In the genomic region with DNA sequence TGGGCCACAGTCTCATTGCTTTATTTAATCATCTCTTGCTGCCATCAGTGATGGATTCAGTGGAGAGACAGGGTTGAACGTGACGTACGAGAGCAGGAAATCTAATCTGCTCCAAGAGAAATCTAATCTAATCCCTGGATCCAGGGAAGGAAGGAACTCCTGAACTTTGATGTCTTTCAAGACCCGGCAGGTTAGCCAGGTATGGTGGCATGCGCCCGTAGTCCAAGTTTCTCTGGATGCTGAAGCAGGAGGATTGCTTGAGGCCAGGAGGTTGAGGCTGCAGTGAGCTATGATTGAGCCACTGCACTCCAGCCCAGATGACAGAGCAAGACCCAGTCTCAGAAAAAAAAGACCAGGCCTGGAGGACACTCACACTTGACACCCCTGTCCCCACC, we compare ENCODE assay signal across 41 cellular contexts. TPM values are rescaled to one million over a fixed set of nuclear protein-coding genes. Genes with fewer than 3 reads are reported as not detected.
"Had no signal": no experiment of that assay in that cellular context is flagged by ENCODE, and none has a peak within 500 bp of the region (broad histone marks: within the 10 kb centered on the region; RNA-seq: fewer than 3 reads in every experiment).

No MANE protein-coding gene starts in this region.

- H3K9me3 ChIP-seq: adrenal gland, breast epithelium, colonic mucosa, esophagus squamous epithelium, gastroesophageal sphincter had no signal

- FAIRE-seq: endometrium, endothelial cell of umbilical vein had no signal

- H3K27me3 ChIP-seq: adrenal gland, breast epithelium, cardiac muscle cell, colonic mucosa, esophagus squamous epithelium, gastroesophageal sphincter had no signal

- H3K27ac Mint-ChIP-seq: activated CD4-positive, alpha-beta memory T cell treated with anti-CD3 and anti-CD28 coated beads for 36 hours; activated CD4-positive, alpha-beta T cell treated with anti-CD3 and anti-CD28 coated beads for 36 hours; activated CD4-positive, alpha-beta T cell treated with anti-CD3 and anti-CD28 coated beads, Interleukin-2, amount 10 ng/mL, durations not matched to agents 24 days and 14 days; activated CD8-positive, alpha-beta memory T cell treated with anti-CD3 and anti-CD28 coated beads, Interleukin-2, amount 10 ng/mL, durations not matched to agents 7 days and 5 days; activated CD8-positive, alpha-beta T cell treated with anti-CD3 and anti-CD28 coated beads, Interleukin-2, amount 10 ng/mL, durations not matched to agents 7 days and 5 days; activated naive CD4-positive, alpha-beta T cell treated with anti-CD3 and anti-CD28 coated beads for 36 hours; activated naive CD4-positive, alpha-beta T cell treated with anti-CD3 and anti-CD28 coated beads, Interleukin-2, amount 50 U/mL, for 24 hours; activated naive CD8-positive, alpha-beta T cell treated with anti-CD3 and anti-CD28 coated beads for 36 hours; activated naive CD8-positive, alpha-beta T cell treated with anti-CD3 and anti-CD28 coated beads, Interleukin-2, amount 50 U/mL, for 24 hours; activated T-helper 1 cell treated with anti-CD3 and anti-CD28 coated beads, Interleukin-12 subunit alpha, Interleukin-12 subunit beta, Interleukin-2, Interleukin-4 antibody, amounts not matched to agents 30 ng/mL and 10 ng/mL and 1 ng/mL, durations not matched to agents 14 hours and 24 hours and 36 hours; activated T-helper 2 cell treated with anti-CD3 and anti-CD28 coated beads, Interferon-gamma antibody, Interleukin-2, Interleukin-4, amounts not matched to agents 10 μg/mL and 5 μg/mL and 100 μg/mL, durations not matched to agents 14 hours and 24 hours and 36 hours; brain; T-helper 17 cell; T-helper 2 cell treated with Interferon-gamma antibody and Interleukin-4, amounts not matched to agents 5 μg/mL and 100 μg/mL, for 36 hours had no signal

- H3K36me3 ChIP-seq: adrenal gland, breast epithelium, cardiac muscle cell, colonic mucosa, esophagus squamous epithelium, gastroesophageal sphincter had no signal

- H3K27ac ChIP-seq: adrenal gland, breast epithelium, cardiac muscle cell, colonic mucosa, epithelial cell of prostate, esophagus squamous epithelium, gastroesophageal sphincter had no signal

- H3K4me3 ChIP-seq: adrenal gland, breast epithelium, cardiac muscle cell, colonic mucosa, esophagus squamous epithelium, gastroesophageal sphincter had no signal

- H3K4me3 Mint-ChIP-seq: activated CD4-positive, alpha-beta memory T cell treated with anti-CD3 and anti-CD28 coated beads for 36 hours; activated CD4-positive, alpha-beta T cell treated with anti-CD3 and anti-CD28 coated beads for 36 hours; activated CD4-positive, alpha-beta T cell treated with anti-CD3 and anti-CD28 coated beads, Interleukin-2, amount 10 ng/mL, durations not matched to agents 24 days and 14 days; activated CD8-positive, alpha-beta memory T cell treated with anti-CD3 and anti-CD28 coated beads, Interleukin-2, amount 10 ng/mL, durations not matched to agents 7 days and 5 days; activated CD8-positive, alpha-beta T cell treated with anti-CD3 and anti-CD28 coated beads, Interleukin-2, amount 10 ng/mL, durations not matched to agents 7 days and 5 days; activated naive CD4-positive, alpha-beta T cell treated with anti-CD3 and anti-CD28 coated beads for 36 hours; activated naive CD4-positive, alpha-beta T cell treated with anti-CD3 and anti-CD28 coated beads, Interleukin-2, amount 50 U/mL, for 24 hours; activated naive CD8-positive, alpha-beta T cell treated with anti-CD3 and anti-CD28 coated beads for 36 hours; activated naive CD8-positive, alpha-beta T cell treated with anti-CD3 and anti-CD28 coated beads, Interleukin-2, amount 50 U/mL, for 24 hours; activated T-helper 1 cell treated with anti-CD3 and anti-CD28 coated beads, Interleukin-12 subunit alpha, Interleukin-12 subunit beta, Interleukin-2, Interleukin-4 antibody, amounts not matched to agents 30 ng/mL and 10 ng/mL and 1 ng/mL, durations not matched to agents 14 hours and 24 hours and 36 hours; brain; T-helper 17 cell; T-helper 2 cell treated with Interferon-gamma antibody and Interleukin-4, amounts not matched to agents 5 μg/mL and 100 μg/mL, for 36 hours had no signal

- H3K36me3 Mint-ChIP-seq: activated CD4-positive, alpha-beta memory T cell treated with anti-CD3 and anti-CD28 coated beads for 36 hours; activated CD8-positive, alpha-beta memory T cell treated with anti-CD3 and anti-CD28 coated beads, Interleukin-2, amount 10 ng/mL, durations not matched to agents 7 days and 5 days; activated naive CD4-positive, alpha-beta T cell treated with anti-CD3 and anti-CD28 coated beads, Interleukin-2, amount 50 U/mL, for 24 hours; activated naive CD8-positive, alpha-beta T cell treated with anti-CD3 and anti-CD28 coated beads for 36 hours; brain had no signal

- DNase-seq: activated CD4-positive, alpha-beta memory T cell treated with anti-CD3 and anti-CD28 coated beads for 36 hours; activated CD4-positive, alpha-beta T cell treated with anti-CD3 and anti-CD28 coated beads for 36 hours; activated CD4-positive, alpha-beta T cell treated with anti-CD3 and anti-CD28 coated beads, Interleukin-2, amount 10 ng/mL, durations not matched to agents 24 days and 14 days; activated CD4-positive, CD25-positive, alpha-beta regulatory T cell; activated CD4-positive, CD25-positive, alpha-beta regulatory T cell treated with anti-CD3 and anti-CD28 coated beads, Interleukin-2, amount 50 U/mL, for 72 hours; activated CD8-positive, alpha-beta memory T cell treated with anti-CD3 and anti-CD28 coated beads, Interleukin-2, amount 10 ng/mL, durations not matched to agents 7 days and 5 days; activated CD8-positive, alpha-beta memory T cell treated with anti-CD3 and anti-CD28 coated beads, Interleukin-2, amount 50 U/mL, for 4 hours; activated CD8-positive, alpha-beta T cell treated with anti-CD3 and anti-CD28 coated beads, Interleukin-2, amount 10 ng/mL, durations not matched to agents 7 days and 5 days; activated effector memory CD4-positive, alpha-beta T cell treated with anti-CD3 and anti-CD28 coated beads, Interleukin-2, amount 50 U/mL, for 16 hours; activated naive CD4-positive, alpha-beta T cell treated with anti-CD3 and anti-CD28 coated beads for 36 hours; activated naive CD8-positive, alpha-beta T cell treated with anti-CD3 and anti-CD28 coated beads for 36 hours; activated naive CD8-positive, alpha-beta T cell treated with anti-CD3 and anti-CD28 coated beads, Interleukin-2, amount 50 U/mL, for 24 hours; activated T-cell treated with anti-CD3 and anti-CD28 coated beads, Interleukin-2, amount 50 U/mL, for 1 hour; activated T-cell treated with anti-CD3 and anti-CD28 coated beads, Interleukin-2, amount 50 U/mL, for 48 hours; adrenal gland; amygdala; central memory CD4-positive, alpha-beta T cell; cerebellar nuclear complex; colonic mucosa; effector CD8-positive, alpha-beta T cell; esophagus squamous epithelium; foreskin melanocyte; T-helper 1 cell; T-helper 17 cell; T1000 had no signal

- H3K9me3 Mint-ChIP-seq: activated CD4-positive, alpha-beta memory T cell treated with anti-CD3 and anti-CD28 coated beads for 36 hours; activated CD4-positive, alpha-beta T cell treated with anti-CD3 and anti-CD28 coated beads, Interleukin-2, amount 10 ng/mL, durations not matched to agents 24 days and 14 days; activated naive CD4-positive, alpha-beta T cell treated with anti-CD3 and anti-CD28 coated beads for 36 hours; activated naive CD4-positive, alpha-beta T cell treated with anti-CD3 and anti-CD28 coated beads, Interleukin-2, amount 50 U/mL, for 24 hours; activated naive CD8-positive, alpha-beta T cell treated with anti-CD3 and anti-CD28 coated beads for 36 hours; activated naive CD8-positive, alpha-beta T cell treated with anti-CD3 and anti-CD28 coated beads, Interleukin-2, amount 50 U/mL, for 24 hours; activated T-helper 1 cell treated with anti-CD3 and anti-CD28 coated beads, Interleukin-12 subunit alpha, Interleukin-12 subunit beta, Interleukin-2, Interleukin-4 antibody, amounts not matched to agents 30 ng/mL and 10 ng/mL and 1 ng/mL, durations not matched to agents 14 hours and 24 hours and 36 hours; activated T-helper 2 cell treated with anti-CD3 and anti-CD28 coated beads, Interferon-gamma antibody, Interleukin-2, Interleukin-4, amounts not matched to agents 10 μg/mL and 5 μg/mL and 100 μg/mL, durations not matched to agents 14 hours and 24 hours and 36 hours; T-helper 2 cell treated with Interferon-gamma antibody and Interleukin-4, amounts not matched to agents 5 μg/mL and 100 μg/mL, for 36 hours had no signal

- H3K4me1 ChIP-seq: adrenal gland, breast epithelium, colonic mucosa, esophagus squamous epithelium, gastroesophageal sphincter had no signal

- H3K4me1 Mint-ChIP-seq: activated CD4-positive, alpha-beta T cell treated with anti-CD3 and anti-CD28 coated beads for 36 hours; activated CD4-positive, alpha-beta T cell treated with anti-CD3 and anti-CD28 coated beads, Interleukin-2, amount 10 ng/mL, durations not matched to agents 24 days and 14 days; activated CD8-positive, alpha-beta memory T cell treated with anti-CD3 and anti-CD28 coated beads, Interleukin-2, amount 10 ng/mL, durations not matched to agents 7 days and 5 days; activated naive CD4-positive, alpha-beta T cell treated with anti-CD3 and anti-CD28 coated beads, Interleukin-2, amount 50 U/mL, for 24 hours; activated naive CD8-positive, alpha-beta T cell treated with anti-CD3 and anti-CD28 coated beads for 36 hours; brain had no signal

- H3K27me3 Mint-ChIP-seq: activated CD4-positive, alpha-beta T cell treated with anti-CD3 and anti-CD28 coated beads for 36 hours had no signal

RNA-seq across cellular contexts. Expression of gene PGC, which starts 11.4 kb away (rescaled TPM):
- total RNA-seq: activated CD4-positive, alpha-beta memory T cell treated with anti-CD3 and anti-CD28 coated beads for 36 hours; activated CD4-positive, alpha-beta T cell treated with anti-CD3 and anti-CD28 coated beads for 36 hours; activated CD4-positive, alpha-beta T cell treated with anti-CD3 and anti-CD28 coated beads, Interleukin-2, amount 10 ng/mL, durations not matched to agents 24 days and 14 days; activated CD8-positive, alpha-beta memory T cell treated with anti-CD3 and anti-CD28 coated beads for 36 hours; activated CD8-positive, alpha-beta memory T cell treated with anti-CD3 and anti-CD28 coated beads, Interleukin-2, amount 10 ng/mL, durations not matched to agents 7 days and 5 days; activated CD8-positive, alpha-beta T cell treated with anti-CD3 and anti-CD28 coated beads, Interleukin-2, amount 10 ng/mL, durations not matched to agents 7 days and 5 days; activated naive CD4-positive, alpha-beta T cell treated with anti-CD3 and anti-CD28 coated beads for 36 hours; activated naive CD8-positive, alpha-beta T cell treated with anti-CD3 and anti-CD28 coated beads for 36 hours; activated T-helper 2 cell treated with anti-CD3 and anti-CD28 coated beads, Interferon-gamma antibody, Interleukin-2, Interleukin-4, amounts not matched to agents 10 μg/mL and 5 μg/mL and 100 μg/mL, durations not matched to agents 14 hours and 24 hours and 36 hours; cardiac muscle cell; dermis microvascular lymphatic vessel endothelial cell; endothelial cell of umbilical vein; fibroblast of lung; fibroblast of villous mesenchyme; glomerular endothelial cell; T-helper 17 cell had no signal
- polyA plus RNA-seq: endothelial cell of umbilical vein, fibroblast of lung had no signal

RNA-seq across cellular contexts. Expression of gene PRICKLE4, which starts 21.9 kb away (rescaled TPM):
- total RNA-seq: activated CD4-positive, alpha-beta T cell treated with anti-CD3 and anti-CD28 coated beads for 36 hours; activated CD4-positive, alpha-beta T cell treated with anti-CD3 and anti-CD28 coated beads, Interleukin-2, amount 10 ng/mL, durations not matched to agents 24 days and 14 days; activated CD8-positive, alpha-beta memory T cell treated with anti-CD3 and anti-CD28 coated beads for 36 hours; activated CD8-positive, alpha-beta memory T cell treated with anti-CD3 and anti-CD28 coated beads, Interleukin-2, amount 10 ng/mL, durations not matched to agents 7 days and 5 days; activated naive CD8-positive, alpha-beta T cell treated with anti-CD3 and anti-CD28 coated beads for 36 hours; activated T-helper 1 cell treated with anti-CD3 and anti-CD28 coated beads, Interleukin-12 subunit alpha, Interleukin-12 subunit beta, Interleukin-2, Interleukin-4 antibody, amounts not matched to agents 30 ng/mL and 10 ng/mL and 1 ng/mL, durations not matched to agents 14 hours and 24 hours and 36 hours; activated T-helper 2 cell treated with anti-CD3 and anti-CD28 coated beads, Interferon-gamma antibody, Interleukin-2, Interleukin-4, amounts not matched to agents 10 μg/mL and 5 μg/mL and 100 μg/mL, durations not matched to agents 14 hours and 24 hours and 36 hours; fibroblast of lung; T-helper 17 cell had no signal
